Comparison of ENCODE assay signal across 16 cellular contexts in genomic region chr15:42282926-42283325, GRCh38. TPM values are rescaled to one million over a fixed set of nuclear protein-coding genes. Genes with fewer than 3 reads are reported as not detected.
DNase-seq lines count a peak whose midpoint lies in the region; ATAC-seq, FAIRE-seq and TF ChIP-seq lines count a peak whose summit lies in the region.
"Had no signal": no experiment of that assay in that cellular context is flagged by ENCODE, and none has a peak within 500 bp of the region (broad histone marks: within the 10 kb centered on the region; RNA-seq: fewer than 3 reads in every experiment).

No MANE protein-coding gene starts in this region.

- no peaks in the 10 kb centered on the region for H3K36me3 ChIP-seq in KMS-11 (ENCODE audit: insufficient read depth)
- H3K36me3 ChIP-seq in mesenchymal stem cell (ENCODE audit: control insufficient read depth in 1 of 2, insufficient read depth in 2 of 2, low read depth in 1 of 2, low read length in 2 of 2), result peaks cover 0 to 79% of the 10 kb centered on the region in 2 experiments
- H3K36me3 ChIP-seq in gastrocnemius medialis, result peaks cover 0 to 70% of the 10 kb centered on the region in 2 donors
- H3K36me3 ChIP-seq in transverse colon, result peaks cover 0 to 8% (median 4%) of the 10 kb centered on the region in 4 donors
- H3K36me3 ChIP-seq: BE2C had no signal

- intact Hi-C loops in gastrocnemius medialis (cut with DNase I; ENCODE audit: low total_unique reads), result no loop called here
- intact Hi-C loops in transverse colon (cut with DNase I; ENCODE audit: low total_unique reads), result no loop called here

- H2BK15ac ChIP-seq in mesenchymal stem cell (ENCODE audit: low read depth, poor library complexity, severe bottlenecking), result no peak overlapping the region

- H3K4ac ChIP-seq in mesenchymal stem cell (ENCODE audit: low read depth in 1 of 2, low read length in 2 of 2), result no peak overlapping the region

- no peak for FAIRE-seq in RCC 7860 (lab: Jason Lieb, UNC)
- FAIRE-seq: A204.1, GM19239, HTR-8/SVneo had no signal

- WGBS in mesenchymal stem cell, result 64% methylated on average over 3 of the region's 5 CpGs
- whole genome bisulfite sequencing in transverse colon (ENCODE audit: low coverage in 1 of 2), 2 donors, result 50 to 75% methylated on average over 2 to 5 of the region's 5 CpGs

- no peak for TF ChIP-seq EP300 in transverse colon (IDR thresholded peaks at IDR 0.05; ENCODE audit: low read depth)

- H3K14ac ChIP-seq in mesenchymal stem cell (ENCODE audit: low read length in 2 of 2), result no peak overlapping the region

- H2BK120ac ChIP-seq in mesenchymal stem cell (ENCODE audit: low read depth, low read length), result peak overlapping the region; percentile 49

- DNase-seq in mesenchymal stem cell, result no peak
- no peak for DNase-seq in gastrocnemius medialis
- no peak for DNase-seq in transverse colon
- no peak for DNase-seq in RCC 7860 (ENCODE audit: low spot score)
- DNase-seq in DMS79 treated with DMSO at 0.1 percent for 48 hours (lab: John Stamatoyannopoulos, UW), result no peak
- DNase-seq: BE2C; Caco-2; CD8-positive, alpha-beta T cell; GF-D8; GOT3; H9 had no signal

- no peak overlapping the region for H4K8ac ChIP-seq in mesenchymal stem cell (ENCODE audit: low read length)

- H3K79me2 ChIP-seq in KMS-11 (ENCODE audit: insufficient read depth, low read depth), result no peaks in the 10 kb centered on the region

- H3K4me2 ChIP-seq in KMS-11 (peak overlapping the region; percentile 9; the same call in 1 of the 2 replicates), mesenchymal stem cell (ENCODE audit: low read length, poor library complexity, severe bottlenecking) (no peak overlapping the region)

- no peak overlapping the region for H3K4me3 ChIP-seq in KMS-11 (IDR thresholded peaks at IDR 0.05; ENCODE audit: insufficient read depth, low read depth, low read length)
- H3K4me3 ChIP-seq in mesenchymal stem cell (ENCODE audit: insufficient read depth in 1 of 2, low read depth in 1 of 2, low read length in 2 of 2), result no peak overlapping the region
- no peak overlapping the region for H3K4me3 ChIP-seq in gastrocnemius medialis
- H3K4me3 ChIP-seq in transverse colon, result no peak overlapping the region

- H3K4me1 ChIP-seq in KMS-11 (ENCODE audit: low read depth, poor library complexity, severe bottlenecking) (peaks cover 13% of the 10 kb centered on the region), mesenchymal stem cell (ENCODE audit: control insufficient read depth, insufficient read depth, low read depth, low read length) (no peaks in the 10 kb centered on the region), gastrocnemius medialis (peaks cover 14 to 34% of the 10 kb centered on the region in 2 donors), transverse colon (peaks cover 0 to 15% (median 2%) of the 10 kb centered on the region in 4 donors)
- H3K4me1 ChIP-seq: BE2C had no signal

- no peak overlapping the region for H2BK5ac ChIP-seq in mesenchymal stem cell (ENCODE audit: low read depth, low read length, poor library complexity, severe bottlenecking)

- in situ Hi-C loops in gastrocnemius medialis (cut with MboI; ENCODE audit: low sequenced_read_pairs in 4 of 4), result no loop called here
- in situ Hi-C loops in transverse colon (cut with MboI; ENCODE audit: low pct_ligation_motif_present in 1 of 4, low pct_unique_long_range_greater_than_20kb in 1 of 4, low sequenced_read_pairs in 3 of 4), result no loop called here

- H3K79me1 ChIP-seq in mesenchymal stem cell (replicated peaks; ENCODE audit: low read length, poor library complexity, severe bottlenecking), result no peaks in the 10 kb centered on the region

- TF ChIP-seq CTCF in C4-2B (conservative IDR thresholded peaks at IDR 0.05) (no peak), KMS-11 (conservative IDR thresholded peaks at IDR 0.05; ENCODE audit: low read depth, low read length) (no peak), gastrocnemius medialis (IDR thresholded peaks at IDR 0.05 in 4 of 5, conservative IDR thresholded peaks at IDR 0.05 in 1 of 5) (no peak), transverse colon (IDR thresholded peaks at IDR 0.05) (no peak)

- H2AFZ ChIP-seq in KMS-11 (ENCODE audit: low read depth) (no peak overlapping the region), mesenchymal stem cell (ENCODE audit: low read depth, low read length) (no peak overlapping the region)

- peak overlapping the region; percentile 52; the same call in 1 of the 2 replicates for H3K27ac ChIP-seq in C4-2B
- 0 out of 2 replicates have a peak overlapping the region, but pooled peaks have one; percentile 18 for H3K27ac ChIP-seq in KMS-11
- no peak overlapping the region for H3K27ac ChIP-seq in mesenchymal stem cell (ENCODE audit: low read length, poor library complexity, severe bottlenecking)
- peak overlapping the region; percentile 24 to 67 (median 58) for H3K27ac ChIP-seq in gastrocnemius medialis
- no peak overlapping the region for H3K27ac ChIP-seq in transverse colon

- H4K20me1 ChIP-seq in KMS-11 (ENCODE audit: insufficient read depth), result no peaks in the 10 kb centered on the region

- no peak overlapping the region for H3K18ac ChIP-seq in mesenchymal stem cell (ENCODE audit: low read depth in 1 of 2, low read length in 2 of 2)

- H3K27me3 ChIP-seq in KMS-11 (ENCODE audit: insufficient read depth, low read depth) (no peaks in the 10 kb centered on the region), mesenchymal stem cell (ENCODE audit: control insufficient read depth in 1 of 2, insufficient read depth in 1 of 2, low read length in 2 of 2) (no peaks in the 10 kb centered on the region), gastrocnemius medialis (no peaks in the 10 kb centered on the region), transverse colon (no peaks in the 10 kb centered on the region)
- H3K27me3 ChIP-seq: BE2C had no signal

- ATAC-seq in gastrocnemius medialis, result peak; percentile 21 to 71
- ATAC-seq: CD8-positive, alpha-beta T cell had no signal

- H3K23ac ChIP-seq in mesenchymal stem cell (ENCODE audit: low read length in 2 of 2), result no peak overlapping the region

- H4K91ac ChIP-seq in mesenchymal stem cell (ENCODE audit: low read length), result no peak overlapping the region

- H3K9me3 ChIP-seq in mesenchymal stem cell (ENCODE audit: control insufficient read depth, low read length) (no peaks in the 10 kb centered on the region), gastrocnemius medialis (no peaks in the 10 kb centered on the region), transverse colon (no peaks in the 10 kb centered on the region)
- H3K9me3 ChIP-seq: BE2C, Caco-2 had no signal

- no peak for TF ChIP-seq POLR2A in gastrocnemius medialis (IDR thresholded peaks at IDR 0.05)
- TF ChIP-seq POLR2A in transverse colon (IDR thresholded peaks at IDR 0.05), result no peak

- no peak overlapping the region for H2BK12ac ChIP-seq in mesenchymal stem cell (ENCODE audit: low read length in 2 of 2)

- H3K9ac ChIP-seq in KMS-11 (no peak overlapping the region), mesenchymal stem cell (ENCODE audit: low read length) (no peak overlapping the region)

- no peak overlapping the region for H2AK5ac ChIP-seq in mesenchymal stem cell (ENCODE audit: low read length, severe bottlenecking)

RNA-seq across cellular contexts. Expression of gene TMEM87A, which starts 9.7 kb away (rescaled TPM):
- 47.8 TPM for polyA plus RNA-seq in mesenchymal stem cell (2013, experiment 1 of 2)
- 52.9 TPM for polyA plus RNA-seq in mesenchymal stem cell (2013, experiment 2 of 2)
- 10 to 100 TPM; 29.4 to 67.6 (median 37.4) TPM for total RNA-seq in gastrocnemius medialis
- total RNA-seq in transverse colon, result 100 to 1,000 TPM in 3 of 4 donors, 10 to 100 TPM in 1; 93.1 to 110 (median 107) TPM

RNA-seq across cellular contexts. Expression of gene GANC, which starts 9.9 kb away (rescaled TPM):
- 6.7 TPM for polyA plus RNA-seq in mesenchymal stem cell (2013, experiment 1 of 2)
- polyA plus RNA-seq in mesenchymal stem cell (2013, experiment 2 of 2), result 7.2 TPM
- total RNA-seq in gastrocnemius medialis (10 to 100 TPM in 2 of 4 donors, 1 to 10 TPM in 2; 5.9 to 26.3 (median 11.9) TPM), transverse colon (100 to 1,000 TPM in 1 of 4 donors, 10 to 100 TPM in 3; 36.6 to 143 (median 54.8) TPM)

Comparison
In these comparisons a context has a peak if more than half of its experiments do, and no peak if none do; other contexts are left out.
1. H3K27ac ChIP-seq: peak in C4-2B (single experiment), KMS-11 (single experiment) and gastrocnemius medialis (4 of 4); none in mesenchymal stem cell (single experiment) and transverse colon (0 of 4).